Comparison of ENCODE assay signal across 7 cellular contexts in genomic region chr10:94663061-94663460, GRCh38. TPM values are rescaled to one million over a fixed set of nuclear protein-coding genes. Genes with fewer than 3 reads are reported as not detected.
"Had no signal": no experiment of that assay in that cellular context is flagged by ENCODE, and none has a peak within 500 bp of the region (broad histone marks: within the 10 kb centered on the region; RNA-seq: fewer than 3 reads in every experiment).

No MANE protein-coding gene starts in this region.

RNA-seq across cellular contexts. Expression of gene CYP2C18, which starts 20.5 kb away (rescaled TPM):
- total RNA-seq: activated CD4-positive, alpha-beta memory T cell treated with anti-CD3 and anti-CD28 coated beads, Interleukin-2, amount 10 ng/mL, durations not matched to agents 7 days and 5 days; activated CD4-positive, alpha-beta T cell treated with anti-CD3 and anti-CD28 coated beads, Interleukin-2, amount 10 ng/mL, durations not matched to agents 7 days and 5 days; activated CD8-positive, alpha-beta memory T cell treated with anti-CD3 and anti-CD28 coated beads, Interleukin-2, amount 10 ng/mL, durations not matched to agents 7 days and 5 days; activated CD8-positive, alpha-beta T cell treated with anti-CD3 and anti-CD28 coated beads, Interleukin-2, amount 10 ng/mL, durations not matched to agents 7 days and 5 days; activated naive CD8-positive, alpha-beta T cell treated with anti-CD3 and anti-CD28 coated beads, Interleukin-2, amount 10 ng/mL, durations not matched to agents 7 days and 5 days; ascending aorta; cardiac muscle cell had no signal
- polyA plus RNA-seq: cardiac muscle cell had no signal
